12 cellular contexts compared by ENCODE assay signal in genomic region chr21:36792505-36792967, GRCh38.
DNase-seq lines count a peak whose midpoint lies in the region; TF ChIP-seq lines count a peak whose summit lies in the region.
"Had no signal": no experiment of that assay in that cellular context is flagged by ENCODE, and none has a peak within 500 bp of the region (broad histone marks: within the 10 kb centered on the region; RNA-seq: fewer than 3 reads in every experiment).

No MANE protein-coding gene starts in this region.

- H3K4me1 Mint-ChIP-seq in CD4-positive, alpha-beta memory T cell, result no peaks in the 10 kb centered on the region
- H3K4me1 Mint-ChIP-seq in endodermal cell, result peaks cover 10% of the 10 kb centered on the region

- peaks cover 4% of the 10 kb centered on the region; the same call in 1 of the 2 replicates for H3K4me1 ChIP-seq in HEK293 (ENCODE audit: control insufficient read depth, insufficient read depth, low read length)
- H3K4me1 ChIP-seq in left ventricle myocardium inferior, result peaks cover 10% of the 10 kb centered on the region
- H3K4me1 ChIP-seq in CD4-positive, alpha-beta memory T cell (ENCODE audit: insufficient read depth, low read length), result no peaks in the 10 kb centered on the region
- H3K4me1 ChIP-seq in endodermal cell (ENCODE audit: control insufficient read depth, insufficient read depth, low read length), result no peaks in the 10 kb centered on the region
- H3K4me1 ChIP-seq: parathyroid adenoma, Peyer's patch had no signal

- H3K27ac Mint-ChIP-seq in CD4-positive, alpha-beta memory T cell, result no peak overlapping the region
- no peak overlapping the region for H3K27ac Mint-ChIP-seq in endodermal cell

- TF ChIP-seq CTCF in HEK293 (tag by site-specific recombination; IDR thresholded peaks at IDR 0.05) (no peak), RWPE1 (conservative IDR thresholded peaks at IDR 0.05; ENCODE audit: low read depth) (no peak), left ventricle myocardium inferior (IDR thresholded peaks at IDR 0.05; ENCODE audit: borderline replicate concordance) (no peak), endodermal cell (conservative IDR thresholded peaks at IDR 0.05) (no peak)

- 81 to 86% methylated on average over 3 to 6 of the region's 6 CpGs for WGBS in endodermal cell (ENCODE audit: insufficient coverage in 1 of 2, insufficient read length in 1 of 2), 2 experiments

- no peaks in the 10 kb centered on the region for H3K27me3 ChIP-seq in left ventricle myocardium inferior (ENCODE audit: low read depth)
- H3K27me3 ChIP-seq in CD4-positive, alpha-beta memory T cell (ENCODE audit: insufficient read depth, low read length), result no peaks in the 10 kb centered on the region
- no peaks in the 10 kb centered on the region for H3K27me3 ChIP-seq in endodermal cell (ENCODE audit: control insufficient read depth, insufficient read depth, low read length, poor library complexity, severe bottlenecking)
- H3K27me3 ChIP-seq: Peyer's patch had no signal

- H3K4me3 Mint-ChIP-seq in CD4-positive, alpha-beta memory T cell, result no peak overlapping the region
- no peak overlapping the region for H3K4me3 Mint-ChIP-seq in endodermal cell
- H3K4me3 Mint-ChIP-seq: brain had no signal

- peaks cover 0 to 25% (median 13%) of the 10 kb centered on the region in 8 donors for H3K9me3 Mint-ChIP-seq in CD4-positive, alpha-beta memory T cell
- H3K9me3 Mint-ChIP-seq in endodermal cell, result peaks cover 3% of the 10 kb centered on the region

- no peak overlapping the region for H3K27ac ChIP-seq in HEK293 (ENCODE audit: extremely low read depth, low read depth, low read length)
- H3K27ac ChIP-seq in RWPE1, result peak overlapping the region; percentile 36
- no peak overlapping the region for H3K27ac ChIP-seq in left ventricle myocardium inferior (replicated peaks)
- no peak overlapping the region for H3K27ac ChIP-seq in CD4-positive, alpha-beta memory T cell (ENCODE audit: low read depth, low read length)
- H3K27ac ChIP-seq in endodermal cell (ENCODE audit: low read depth, low read length), result no peak overlapping the region
- H3K27ac ChIP-seq: parathyroid adenoma, Peyer's patch had no signal

- H3K9ac ChIP-seq in endodermal cell (ENCODE audit: extremely low read depth, low read length, poor library complexity, severe bottlenecking), result no peak overlapping the region
- H3K9ac ChIP-seq: parathyroid adenoma had no signal

- H3K4me3 ChIP-seq in HEK293 (ENCODE audit: low read depth, low read length) (no peak overlapping the region), left ventricle myocardium inferior (peak overlapping the region; percentile 38), endodermal cell (ENCODE audit: low read length) (no peak overlapping the region)
- H3K4me3 ChIP-seq in CD4-positive, alpha-beta memory T cell (ENCODE audit: low read length in 2 of 2), result no peak overlapping the region
- H3K4me3 ChIP-seq: Peyer's patch had no signal

- DNase-seq in Daoy (ENCODE audit: low read depth), result peak; percentile 61
- DNase-seq in RWPE1 (ENCODE audit: low spot score), result peak; percentile 74
- no peak for DNase-seq in left ventricle myocardium inferior
- no peak for DNase-seq in CD4-positive, alpha-beta memory T cell
- DNase-seq in endodermal cell, result no peak
- no peak for DNase-seq in NCI-H526 treated with DMSO at 0.1 percent for 48 hours (lab: John Stamatoyannopoulos, UW)
- DNase-seq: erythroblast, NCI-H1436 treated with DMSO at 0.1 percent for 48 hours, Peyer's patch had no signal

- H3K36me3 ChIP-seq in HEK293 (ENCODE audit: control insufficient read depth in 2 of 2, insufficient read depth in 1 of 2, low read length in 2 of 2) (no peaks in the 10 kb centered on the region), left ventricle myocardium inferior (no peaks in the 10 kb centered on the region), endodermal cell (ENCODE audit: control insufficient read depth, insufficient read depth, low read length) (no peaks in the 10 kb centered on the region)
- no peaks in the 10 kb centered on the region for H3K36me3 ChIP-seq in CD4-positive, alpha-beta memory T cell (ENCODE audit: insufficient read depth, low read length)
- H3K36me3 ChIP-seq: Peyer's patch had no signal

- H3K27me3 Mint-ChIP-seq in CD4-positive, alpha-beta memory T cell, result no peaks in the 10 kb centered on the region
- H3K27me3 Mint-ChIP-seq in endodermal cell (ENCODE audit: insufficient read depth), result no peaks in the 10 kb centered on the region

- intact Hi-C loops in left ventricle myocardium inferior (cut with micrococcal nuclease), result no loop called here
- intact Hi-C loops in CD4-positive, alpha-beta memory T cell (cut with micrococcal nuclease), result no loop called here

- H3K9me3 ChIP-seq in HEK293 (ENCODE audit: control insufficient read depth, insufficient read depth, low read depth, low read length), result no peaks in the 10 kb centered on the region
- peaks cover 20% of the 10 kb centered on the region for H3K9me3 ChIP-seq in left ventricle myocardium inferior (replicated peaks)
- H3K9me3 ChIP-seq in CD4-positive, alpha-beta memory T cell (ENCODE audit: control insufficient read depth in 1 of 2, low read length in 2 of 2), result no peaks in the 10 kb centered on the region
- peaks cover 13% of the 10 kb centered on the region for H3K9me3 ChIP-seq in endodermal cell (ENCODE audit: control insufficient read depth, low read length)

- CTCF ChIA-PET in HEK293 (lab: Yijun Ruan, JAX), result interaction anchor here (0.7 to 1.1 kb wide), 2 partner anchors 62 to 64 kb away, joined by 3 read pairs; no protein-coding TSS in a partner anchor
- CTCF ChIA-PET in RWPE1 (lab: Yijun Ruan, JAX), result no interaction called here
- CTCF ChIA-PET in CD4-positive, alpha-beta memory T cell (lab: Charles Lee; ENCODE audit: partially characterized antibody), result interaction anchor here (0.7 kb wide), 1 partner anchor 135 kb away, joined by 4 read pairs; no protein-coding TSS in a partner anchor

- POLR2A ChIA-PET in HEK293 (lab: Yijun Ruan, JAX), result interaction anchor here (0.8 kb wide), 1 partner anchor 1903 kb away, joined by 6 read pairs; no protein-coding TSS in a partner anchor
- POLR2A ChIA-PET in RWPE1 (lab: Yijun Ruan, JAX; ENCODE audit: low non-redundant PET), result no interaction called here
- POLR2A ChIA-PET in CD4-positive, alpha-beta memory T cell (lab: Charles Lee; ENCODE audit: partially characterized antibody), result no interaction called here

- H3K36me3 Mint-ChIP-seq in CD4-positive, alpha-beta memory T cell, result peaks cover 16 to 30% of the 10 kb centered on the region in 2 donors
- H3K36me3 Mint-ChIP-seq in endodermal cell (ENCODE audit: low read depth), result no peaks in the 10 kb centered on the region

TF ChIP-seq in HEK293, 187 proteins besides CTCF, POLR2A, EP300 and RAD21:
- no peak for TF ChIP-seq PATZ1 (tag by site-specific recombination; IDR thresholded peaks at IDR 0.05)
- TF ChIP-seq ZNF792 (tag by site-specific recombination; IDR thresholded peaks at IDR 0.05), result no peak
- no peak for TF ChIP-seq ZNF596 (tag by site-specific recombination; IDR thresholded peaks at IDR 0.05)
- TF ChIP-seq ZNF221 (tag by site-specific recombination; IDR thresholded peaks at IDR 0.05; ENCODE audit: borderline replicate concordance), result no peak
- TF ChIP-seq ZNF248 (tag by site-specific recombination; IDR thresholded peaks at IDR 0.05), result no peak
- TF ChIP-seq ZNF223 (tag by site-specific recombination; IDR thresholded peaks at IDR 0.05), result no peak
- TF ChIP-seq OSR2 (tag by site-specific recombination; IDR thresholded peaks at IDR 0.05), result peak; percentile 14; the same call in 1 of the 2 replicates
- TF ChIP-seq ZNF707 (tag by site-specific recombination; IDR thresholded peaks at IDR 0.05), result no peak
- no peak for TF ChIP-seq ZNF514 (tag by site-specific recombination; IDR thresholded peaks at IDR 0.05)
- TF ChIP-seq SCRT2 (tag by site-specific recombination; IDR thresholded peaks at IDR 0.05), result peak; percentile 70
- TF ChIP-seq EGR2 (tag by site-specific recombination; IDR thresholded peaks at IDR 0.05; ENCODE audit: low read depth), result no peak
- no peak for TF ChIP-seq BCL6B (tag by site-specific recombination; IDR thresholded peaks at IDR 0.05)
- TF ChIP-seq ZNF600 (tag by site-specific recombination; IDR thresholded peaks at IDR 0.05), result peak; percentile 47; the same call in 1 of the 2 replicates
- TF ChIP-seq ZNF658 (tag by site-specific recombination; IDR thresholded peaks at IDR 0.05), result no peak
TF ChIP-seq in HEK293: peak in this region for 3.

Comparison
In these comparisons a context has a peak if more than half of its experiments do, and no peak if none do; other contexts are left out.
1. DNase-seq: peak in Daoy (single experiment) and RWPE1 (single experiment); none in left ventricle myocardium inferior (single experiment), CD4-positive, alpha-beta memory T cell (0 of 5), endodermal cell (single experiment) and NCI-H526 treated with DMSO at 0.1 percent for 48 hours (single experiment).